ENCODE assay signal across 1 cellular context in genomic region chr6:33843086-33843695, GRCh38.
TF ChIP-seq lines count a peak whose summit lies in the region.

No MANE protein-coding gene starts in this region.

TF ChIP-seq in A549, 52 proteins besides CTCF, POLR2A, EP300 and RAD21 (continued from another document):
- TF ChIP-seq ATOH8 (CRISPR knock-in tag; IDR thresholded peaks at IDR 0.05; ENCODE audit: low read depth) (no peak), JUN (IDR thresholded peaks at IDR 0.05) (no peak), TP53 (CRISPR knock-in tag; IDR thresholded peaks at IDR 0.05) (no peak), MAX (IDR thresholded peaks at IDR 0.05) (no peak), ZC3H11A (IDR thresholded peaks at IDR 0.05) (no peak), CHD2 (IDR thresholded peaks at IDR 0.05; ENCODE audit: low read length, partially characterized antibody) (no peak), CEBPB (IDR thresholded peaks at IDR 0.05) (no peak), ZFP36 (IDR thresholded peaks at IDR 0.05; ENCODE audit: borderline replicate concordance, partially characterized antibody) (no peak)
TF ChIP-seq in A549: peak in this region for 0.
